ENCODE assay signal across 7 cellular contexts in the genomic region with DNA sequence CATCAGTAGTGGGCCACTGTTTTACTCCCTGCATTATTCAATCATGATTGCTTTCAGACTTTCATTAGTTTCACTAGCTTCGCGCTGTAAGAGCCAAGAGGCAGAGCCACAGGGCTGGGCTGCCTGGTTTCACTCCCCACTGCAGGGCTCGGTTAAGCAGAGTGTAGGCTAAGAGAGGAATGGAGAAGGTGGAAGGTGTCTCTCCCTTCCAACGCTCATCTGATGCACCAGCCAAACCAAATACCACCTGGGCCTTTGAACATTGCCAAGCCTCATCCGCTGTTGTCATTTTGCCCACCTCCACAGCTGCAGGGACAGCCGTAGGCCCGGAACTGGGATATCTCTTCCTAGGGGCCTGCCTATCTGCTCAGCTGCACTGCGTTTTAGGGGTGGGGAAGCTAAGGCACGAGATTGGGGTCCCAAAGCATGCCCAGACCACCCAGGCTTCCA. TPM values are rescaled to one million over a fixed set of nuclear protein-coding genes. Genes with fewer than 3 reads are reported as not detected.
DNase-seq lines count a peak whose midpoint lies in the region; ATAC-seq and TF ChIP-seq lines count a peak whose summit lies in the region.
"Had no signal": no experiment of that assay in that cellular context is flagged by ENCODE, and none has a peak within 500 bp of the region (broad histone marks: within the 10 kb centered on the region; RNA-seq: fewer than 3 reads in every experiment).

No MANE protein-coding gene starts in this region.

- no peak for DNase-seq in activated CD4-positive, alpha-beta T cell treated with anti-CD3 and anti-CD28 coated beads, Interleukin-2, amount 10 ng/mL, durations not matched to agents 24 days and 14 days
- no peak for DNase-seq in activated CD4-positive, alpha-beta T cell treated with anti-CD3 and anti-CD28 coated beads, Interleukin-2, amount 50 U/mL, for 4 hours
- DNase-seq in left ventricle myocardium superior (no peak), type B pancreatic cell (ENCODE audit: extremely low spot score, unreplicated experiment) (no peak), NCI-H1417 treated with DMSO at 0.1 percent for 48 hours (lab: John Stamatoyannopoulos, UW) (no peak), Kasumi-1 (lab: John Stamatoyannopoulos, UW) (no peak)

- peak overlapping the region; percentile 88 for H3K4me3 Mint-ChIP-seq in activated CD4-positive, alpha-beta T cell treated with anti-CD3 and anti-CD28 coated beads, Interleukin-2, amount 10 ng/mL, durations not matched to agents 24 days and 14 days
- H3K4me3 Mint-ChIP-seq in type B pancreatic cell: peak overlapping the region; percentile 95

- no peaks in the 10 kb centered on the region for H3K9me3 Mint-ChIP-seq in activated CD4-positive, alpha-beta T cell treated with anti-CD3 and anti-CD28 coated beads, Interleukin-2, amount 10 ng/mL, durations not matched to agents 24 days and 14 days
- no peaks in the 10 kb centered on the region for H3K9me3 Mint-ChIP-seq in type B pancreatic cell

- no peaks in the 10 kb centered on the region for H3K27me3 Mint-ChIP-seq in activated CD4-positive, alpha-beta T cell treated with anti-CD3 and anti-CD28 coated beads, Interleukin-2, amount 10 ng/mL, durations not matched to agents 24 days and 14 days
- no peaks in the 10 kb centered on the region for H3K27me3 Mint-ChIP-seq in type B pancreatic cell

- peaks cover 28% of the 10 kb centered on the region for H3K4me1 Mint-ChIP-seq in activated CD4-positive, alpha-beta T cell treated with anti-CD3 and anti-CD28 coated beads, Interleukin-2, amount 10 ng/mL, durations not matched to agents 24 days and 14 days
- H3K4me1 Mint-ChIP-seq in type B pancreatic cell (ENCODE audit: unreplicated experiment): peaks cover 35% of the 10 kb centered on the region

- peak; percentile 17 for ATAC-seq in left ventricle myocardium superior

- intact Hi-C loops in activated CD4-positive, alpha-beta T cell treated with anti-CD3 and anti-CD28 coated beads, Interleukin-2, amount 10 ng/mL, durations not matched to agents 24 days and 14 days (cut with micrococcal nuclease): loop anchor here (1.0 to 2.0 kb wide), 3 partner anchors 14 to 109 kb away; a partner anchor contains a TSS
- intact Hi-C loops in left ventricle myocardium superior (cut with micrococcal nuclease): no loop called here

- no peak for TF ChIP-seq CTCF in type B pancreatic cell (conservative IDR thresholded peaks at IDR 0.05)

- H3K36me3 Mint-ChIP-seq in activated CD4-positive, alpha-beta T cell treated with anti-CD3 and anti-CD28 coated beads, Interleukin-2, amount 10 ng/mL, durations not matched to agents 24 days and 14 days (ENCODE audit: low read depth): peaks cover 7% of the 10 kb centered on the region
- peaks cover 6% of the 10 kb centered on the region for H3K36me3 Mint-ChIP-seq in type B pancreatic cell

- peak overlapping the region; percentile 95 for H3K27ac Mint-ChIP-seq in activated CD4-positive, alpha-beta T cell treated with anti-CD3 and anti-CD28 coated beads, Interleukin-2, amount 10 ng/mL, durations not matched to agents 24 days and 14 days
- H3K27ac Mint-ChIP-seq in type B pancreatic cell: peak overlapping the region; percentile 91

RNA-seq across cellular contexts. Expression of a gene that starts 0.5 kb away (rescaled TPM):
- total RNA-seq in activated CD4-positive, alpha-beta T cell treated with anti-CD3 and anti-CD28 coated beads, Interleukin-2, amount 10 ng/mL, durations not matched to agents 24 days and 14 days: 89.9 and 92.2 TPM in 2 replicates
- total RNA-seq in left ventricle myocardium superior: 48.5 TPM
- total RNA-seq in type B pancreatic cell (ENCODE audit: low replicate concordance): 99.5 and 159 TPM in 2 replicates

RNA-seq across cellular contexts. Expression of a gene that starts 13.6 kb away (rescaled TPM):
- total RNA-seq in activated CD4-positive, alpha-beta T cell treated with anti-CD3 and anti-CD28 coated beads, Interleukin-2, amount 10 ng/mL, durations not matched to agents 24 days and 14 days: 0.50 and 0.70 TPM in 2 replicates
- total RNA-seq in left ventricle myocardium superior: 32.3 TPM
- total RNA-seq in type B pancreatic cell (ENCODE audit: low replicate concordance): 17.8 and 31.6 TPM in 2 replicates

RNA-seq across cellular contexts. Expression of a gene that starts 18.5 kb away (rescaled TPM):
- 122 and 126 TPM in 2 replicates for total RNA-seq in activated CD4-positive, alpha-beta T cell treated with anti-CD3 and anti-CD28 coated beads, Interleukin-2, amount 10 ng/mL, durations not matched to agents 24 days and 14 days
- total RNA-seq in left ventricle myocardium superior (1,571 TPM), type B pancreatic cell (ENCODE audit: low replicate concordance) (87.2 and 156 TPM in 2 replicates)

RNA-seq across cellular contexts. Expression of a gene that starts 23.5 kb away (rescaled TPM):
- total RNA-seq in activated CD4-positive, alpha-beta T cell treated with anti-CD3 and anti-CD28 coated beads, Interleukin-2, amount 10 ng/mL, durations not matched to agents 24 days and 14 days: 0.16 and 0.19 TPM in 2 replicates
- total RNA-seq in left ventricle myocardium superior: not detected
- total RNA-seq in type B pancreatic cell (ENCODE audit: low replicate concordance): 1.7 TPM in 1 of 2 replicates, not detected in the other
- total RNA-seq: Daoy had no signal

RNA-seq across cellular contexts. Expression of a gene that starts 32.1 kb away (rescaled TPM):
- total RNA-seq in activated CD4-positive, alpha-beta T cell treated with anti-CD3 and anti-CD28 coated beads, Interleukin-2, amount 10 ng/mL, durations not matched to agents 24 days and 14 days: not detected in 2 replicates
- total RNA-seq in left ventricle myocardium superior (0.97 TPM), type B pancreatic cell (ENCODE audit: low replicate concordance) (0.92 TPM in 1 of 2 replicates, not detected in the other)
- total RNA-seq: Daoy had no signal

Comparison
In these comparisons a context has a peak if more than half of its experiments do, and no peak if none do; other contexts are left out.
1. RNA of a gene that starts 13.6 kb away (total RNA-seq): 32.3 TPM in left ventricle myocardium superior (single experiment) and 17.8 to 31.6 TPM in type B pancreatic cell; 0.50 to 0.70 TPM in activated CD4-positive, alpha-beta T cell treated with anti-CD3 and anti-CD28 coated beads, Interleukin-2, amount 10 ng/mL, durations not matched to agents 24 days and 14 days; every median in the first group is over 10 times any median in the second.